15 cellular contexts compared by ENCODE assay signal in genomic region chr1:53373246-53373645, GRCh38.
"Had no signal": no experiment of that assay in that cellular context is flagged by ENCODE, and none has a peak within 500 bp of the region (broad histone marks: within the 10 kb centered on the region; RNA-seq: fewer than 3 reads in every experiment).

No MANE protein-coding gene starts in this region.

- H3K36me3 ChIP-seq: ovary, upper lobe of left lung had no signal

- DNase-seq: amniotic stem cell; effector memory CD4-positive, alpha-beta T cell; foreskin melanocyte; immature natural killer cell; left cardiac atrium; midbrain; stimulated activated CD4-positive, alpha-beta T cell treated with anti-CD3 and anti-CD28 coated beads, Interleukin-12 subunit alpha, Interleukin-12 subunit beta, amount 100 ng/mL, for 4 hours; stimulated activated naive CD4-positive, alpha-beta T cell; T-helper 2 cell had no signal

- H3K27ac ChIP-seq: body of pancreas, ovary, upper lobe of left lung had no signal

- H3K9me3 ChIP-seq: body of pancreas, ovary, upper lobe of left lung had no signal

- H3K4me3 ChIP-seq: body of pancreas, lung, ovary, upper lobe of left lung had no signal

- ATAC-seq: activated T-helper 17 cell treated with anti-CD3 and anti-CD28 coated beads, Interleukin-2, amount 50 U/mL, for 72 hours; body of pancreas; left cardiac atrium; WTC11 had no signal

- H3K4me1 ChIP-seq: body of pancreas had no signal

- H3K27me3 ChIP-seq: body of pancreas, ovary, upper lobe of left lung had no signal
